9 cellular contexts compared by ENCODE assay signal in the genomic region with DNA sequence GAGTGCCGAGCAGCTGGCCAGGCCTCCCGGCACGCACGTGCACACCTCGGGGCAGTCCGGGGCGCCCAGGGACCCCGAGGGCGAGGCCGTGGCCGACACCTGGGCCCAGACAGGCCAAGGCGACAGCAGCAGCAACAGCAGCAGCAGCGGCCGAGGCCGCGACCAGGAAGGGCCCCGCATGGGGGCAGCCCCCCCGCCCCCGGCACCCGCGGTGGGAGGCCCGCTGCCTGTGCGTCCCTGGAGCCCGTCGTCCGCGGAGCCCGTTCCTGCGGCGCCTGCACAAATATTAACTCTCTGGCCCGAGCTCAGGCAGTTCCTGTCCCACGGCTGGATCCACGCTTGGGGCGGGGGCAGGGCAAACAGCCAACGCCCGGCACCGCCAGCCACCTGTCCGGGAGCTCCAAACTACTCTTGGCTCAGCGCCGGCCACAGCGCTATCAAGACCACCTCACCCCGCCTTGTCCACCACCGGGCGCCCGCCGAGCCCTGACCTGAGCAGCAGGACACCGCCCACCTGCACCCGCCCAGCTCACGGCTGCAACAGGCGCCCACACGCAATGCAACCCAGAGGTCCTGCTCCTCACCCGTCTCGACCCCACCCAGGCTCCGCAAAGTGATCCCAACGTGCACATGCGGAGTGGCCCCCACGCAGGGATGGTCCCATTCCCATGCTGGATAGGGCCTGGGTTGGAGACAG. TPM values are rescaled to one million over a fixed set of nuclear protein-coding genes. Genes with fewer than 3 reads are reported as not detected.
A peak's percentile ranks its signal among the peaks of the same experiment; 100 is the strongest.
DNase-seq lines count a peak whose midpoint lies in the region; ATAC-seq, FAIRE-seq and TF ChIP-seq lines count a peak whose summit lies in the region.
"Had no signal": no experiment of that assay in that cellular context is flagged by ENCODE, and none has a peak within 500 bp of the region (broad histone marks: within the 10 kb centered on the region; RNA-seq: fewer than 3 reads in every experiment).

A gene with protein sequence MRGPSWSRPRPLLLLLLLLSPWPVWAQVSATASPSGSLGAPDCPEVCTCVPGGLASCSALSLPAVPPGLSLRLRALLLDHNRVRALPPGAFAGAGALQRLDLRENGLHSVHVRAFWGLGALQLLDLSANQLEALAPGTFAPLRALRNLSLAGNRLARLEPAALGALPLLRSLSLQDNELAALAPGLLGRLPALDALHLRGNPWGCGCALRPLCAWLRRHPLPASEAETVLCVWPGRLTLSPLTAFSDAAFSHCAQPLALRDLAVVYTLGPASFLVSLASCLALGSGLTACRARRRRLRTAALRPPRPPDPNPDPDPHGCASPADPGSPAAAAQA (minus strand): TSS at position 288 of the 697 bp plus-strand sequence. CDS start 108 bp downstream, at position 180.

- no peaks in the 10 kb centered on the region for H3K36me3 Mint-ChIP-seq in activated naive CD8-positive, alpha-beta T cell treated with anti-CD3 and anti-CD28 coated beads, Interleukin-2, amount 10 ng/mL, durations not matched to agents 7 days and 5 days
- H3K36me3 Mint-ChIP-seq in activated naive CD8-positive, alpha-beta T cell treated with anti-CD3 and anti-CD28 coated beads for 36 hours, result no peaks in the 10 kb centered on the region
- H3K36me3 Mint-ChIP-seq in memory B cell, result no peaks in the 10 kb centered on the region

- H2AFZ ChIP-seq in K562 (ENCODE audit: low read depth, low read length), result no peak within 1 kb of the TSS

- whole genome bisulfite sequencing in K562 (ENCODE audit: insufficient coverage, low coverage, missing lambda C conversion rate), result 10% methylated on average over 44 of the region's 57 CpGs
- 14% methylated on average over 38 of the region's 57 CpGs; no CpG with 5 or more reads in 1 of the 2 donors for WGBS in transverse colon (ENCODE audit: low coverage in 1 of 2), 2 donors

- H3K4me1 Mint-ChIP-seq in activated naive CD8-positive, alpha-beta T cell treated with anti-CD3 and anti-CD28 coated beads, Interleukin-2, amount 10 ng/mL, durations not matched to agents 7 days and 5 days, result peaks cover 3% of the 10 kb centered on the region
- peaks cover 2% of the 10 kb centered on the region for H3K4me1 Mint-ChIP-seq in activated naive CD8-positive, alpha-beta T cell treated with anti-CD3 and anti-CD28 coated beads for 36 hours
- peaks cover 4% of the 10 kb centered on the region for H3K4me1 Mint-ChIP-seq in memory B cell

- H3K9ac ChIP-seq in K562 (ENCODE audit: insufficient read depth in 1 of 2, low read depth in 2 of 2, low read length in 2 of 2), result peak within 1 kb of the TSS in 1 of 2 experiments; percentile 78; a peak in 1 of 4 replicates

- H4K20me1 ChIP-seq in K562 (replicated peaks; ENCODE audit: control insufficient read depth, insufficient read depth, low read length), result peaks cover 3% of the 10 kb centered on the region; the same call in 1 of the 2 replicates

- BruUV-seq in K562 (replicated peaks; lab: Mats Ljungman, UMichigan), result no TSS peak

- H3K36me3 ChIP-seq in K562 (ENCODE audit: control insufficient read depth, insufficient read depth, low read length) (no peaks in the 10 kb centered on the region), transverse colon (no peaks in the 10 kb centered on the region)

- H3K27ac Mint-ChIP-seq in activated naive CD8-positive, alpha-beta T cell treated with anti-CD3 and anti-CD28 coated beads, Interleukin-2, amount 10 ng/mL, durations not matched to agents 7 days and 5 days, result no peak within 1 kb of the TSS
- no peak within 1 kb of the TSS for H3K27ac Mint-ChIP-seq in activated naive CD8-positive, alpha-beta T cell treated with anti-CD3 and anti-CD28 coated beads for 36 hours
- H3K27ac Mint-ChIP-seq in memory B cell, result peak within 1 kb of the TSS; percentile 40

- H3K27me3 ChIP-seq in K562 (ENCODE audit: control insufficient read depth in 2 of 2, insufficient read depth in 2 of 2, low read length in 2 of 2) (peaks cover 29 to 48% of the 10 kb centered on the region in 2 experiments; a peak in 4 of 5 replicates), transverse colon (peaks cover 96% of the 10 kb centered on the region)

- no peak for FAIRE-seq in K562 (lab: Jason Lieb, UNC)

- no peak for TF ChIP-seq EP300 in K562 (IDR thresholded peaks at IDR 0.05; ENCODE audit: low read length)
- no peak for TF ChIP-seq EP300 in transverse colon (IDR thresholded peaks at IDR 0.05; ENCODE audit: low read depth)

- in situ Hi-C loops in K562 (cut with MboI), result no loop called here
- in situ Hi-C loops in transverse colon (cut with MboI; ENCODE audit: low pct_ligation_motif_present in 1 of 4, low pct_unique_long_range_greater_than_20kb in 1 of 4, low sequenced_read_pairs in 3 of 4), result no loop called here

- intact Hi-C loops in K562 (cut with micrococcal nuclease), result no loop called here
- intact Hi-C loops in transverse colon (cut with DNase I; ENCODE audit: low total_unique reads), result no loop called here

- H3K79me2 ChIP-seq in K562 (ENCODE audit: control insufficient read depth, insufficient read depth, low read length), result no peaks in the 10 kb centered on the region

- CTCF ChIA-PET in K562 (lab: Yijun Ruan, JAX; ENCODE audit: low intra/inter-chr PET ratio), result no interaction called here

- peaks cover 29% of the 10 kb centered on the region for H3K27me3 Mint-ChIP-seq in activated naive CD8-positive, alpha-beta T cell treated with anti-CD3 and anti-CD28 coated beads, Interleukin-2, amount 10 ng/mL, durations not matched to agents 7 days and 5 days
- peaks cover 43% of the 10 kb centered on the region for H3K27me3 Mint-ChIP-seq in activated naive CD8-positive, alpha-beta T cell treated with anti-CD3 and anti-CD28 coated beads for 36 hours
- H3K27me3 Mint-ChIP-seq in memory B cell, result peaks cover 16% of the 10 kb centered on the region

- H3K4me1 ChIP-seq in K562 (replicated peaks in 1 of 2; ENCODE audit: control insufficient read depth in 2 of 2, insufficient read depth in 2 of 2, low read length in 2 of 2), result peaks cover 0 to 97% of the 10 kb centered on the region in 2 experiments; a peak in 2 of 5 replicates
- peaks cover 10 to 41% (median 33%) of the 10 kb centered on the region in 4 donors for H3K4me1 ChIP-seq in transverse colon

- POLR2A ChIA-PET in activated naive CD8-positive, alpha-beta T cell treated with anti-CD3 and anti-CD28 coated beads, Interleukin-2, amount 10 ng/mL, durations not matched to agents 7 days and 5 days (lab: Charles Lee), result interaction anchor here (0.6 to 1.4 kb wide), 2 partner anchors 20 to 47 kb away, joined by 4 to 5 read pairs; no protein-coding TSS in a partner anchor
- POLR2A ChIA-PET in K562 (lab: Yijun Ruan, JAX), result interaction anchor here (0.6 kb wide), 3 partner anchors 31 to 454 kb away, joined by 3 to 4 read pairs (median 3); a partner anchor contains a TSS

- no peak for TF ChIP-seq CTCF in K562 (IDR thresholded peaks at IDR 0.05 in 2 of 3, conservative IDR thresholded peaks at IDR 0.05 in 1 of 3; ENCODE audit: insufficient read depth in 2 of 3, low read depth in 1 of 3, low read length in 3 of 3)
- no peak for TF ChIP-seq CTCF in transverse colon (IDR thresholded peaks at IDR 0.05)

- no peak for ATAC-seq in activated naive CD8-positive, alpha-beta T cell treated with anti-CD3 and anti-CD28 coated beads, Interleukin-2, amount 10 ng/mL, durations not matched to agents 7 days and 5 days (ENCODE audit: low read depth)
- ATAC-seq in K562, result no peak
- no peak for ATAC-seq in memory B cell (ENCODE audit: low read depth)
- no peak for ATAC-seq in HG03108 (IDR thresholded peaks at IDR 0.05; ENCODE audit: unreplicated experiment)
- ATAC-seq in GM21528 (IDR thresholded peaks at IDR 0.05; ENCODE audit: low FRiP score, unreplicated experiment), result no peak
- no peak for ATAC-seq in HG03469 (IDR thresholded peaks at IDR 0.05; ENCODE audit: unreplicated experiment)

- H3K4me3 Mint-ChIP-seq in activated naive CD8-positive, alpha-beta T cell treated with anti-CD3 and anti-CD28 coated beads, Interleukin-2, amount 10 ng/mL, durations not matched to agents 7 days and 5 days, result peak within 1 kb of the TSS; percentile 43
- no peak within 1 kb of the TSS for H3K4me3 Mint-ChIP-seq in activated naive CD8-positive, alpha-beta T cell treated with anti-CD3 and anti-CD28 coated beads for 36 hours
- peak within 1 kb of the TSS; percentile 67 for H3K4me3 Mint-ChIP-seq in memory B cell

- no peak for DNase-seq in activated naive CD8-positive, alpha-beta T cell treated with anti-CD3 and anti-CD28 coated beads, Interleukin-2, amount 10 ng/mL, durations not matched to agents 7 days and 5 days
- no peak for DNase-seq in activated naive CD8-positive, alpha-beta T cell treated with anti-CD3 and anti-CD28 coated beads for 36 hours
- DNase-seq in K562 (ENCODE audit: extremely low read depth in 1 of 4, low spot score in 3 of 4) (peak in 1 of 4 experiments; percentile 25), memory B cell (ENCODE audit: low spot score in 2 of 2) (no peak), transverse colon (peak; percentile 52)
- DNase-seq: NCI-H1048 had no signal

- H3K9me3 Mint-ChIP-seq in activated naive CD8-positive, alpha-beta T cell treated with anti-CD3 and anti-CD28 coated beads, Interleukin-2, amount 10 ng/mL, durations not matched to agents 7 days and 5 days, result no peaks in the 10 kb centered on the region
- H3K9me3 Mint-ChIP-seq in activated naive CD8-positive, alpha-beta T cell treated with anti-CD3 and anti-CD28 coated beads for 36 hours, result no peaks in the 10 kb centered on the region
- no peaks in the 10 kb centered on the region for H3K9me3 Mint-ChIP-seq in memory B cell

- TF ChIP-seq RAD21 in K562 (CRISPR knock-in tag; conservative IDR thresholded peaks at IDR 0.05 in 1 of 2, IDR thresholded peaks at IDR 0.05 in 1 of 2), result no peak

- H3K9me1 ChIP-seq in K562 (ENCODE audit: control insufficient read depth, insufficient read depth, low read length), result no peaks in the 10 kb centered on the region

- H3K9me3 ChIP-seq in K562 (replicated peaks; ENCODE audit: control insufficient read depth, insufficient read depth, low read depth, low read length), result no peaks in the 10 kb centered on the region
- no peaks in the 10 kb centered on the region for H3K9me3 ChIP-seq in transverse colon

- no peak for TF ChIP-seq POLR2A in K562 (conservative IDR thresholded peaks at IDR 0.05)
- no peak for TF ChIP-seq POLR2A in transverse colon (IDR thresholded peaks at IDR 0.05)

- H3K4me2 ChIP-seq in K562 (ENCODE audit: insufficient read depth, low read length), result 0 out of 2 replicates have a peak within 1 kb of the TSS, but pooled peaks have one; percentile 5

- H3K27ac ChIP-seq in K562 (ENCODE audit: extremely low read depth, low read depth, low read length), result no peak within 1 kb of the TSS
- H3K27ac ChIP-seq in transverse colon, result peak within 1 kb of the TSS; percentile 30 to 72 (median 48)

- H3K4me3 ChIP-seq in K562, result peak within 1 kb of the TSS; percentile 13; the same call in 1 of the 2 replicates
- peak within 1 kb of the TSS in 3 of 4 donors; percentile 30 to 48 (median 46) for H3K4me3 ChIP-seq in transverse colon

RNA-seq across cellular contexts. Expression of the gene that starts here (rescaled TPM):
- not detected for total RNA-seq in activated naive CD8-positive, alpha-beta T cell treated with anti-CD3 and anti-CD28 coated beads, Interleukin-2, amount 10 ng/mL, durations not matched to agents 7 days and 5 days
- not detected for total RNA-seq in activated naive CD8-positive, alpha-beta T cell treated with anti-CD3 and anti-CD28 coated beads for 36 hours
- total RNA-seq in K562 (2011; cell fraction: chromatin; rRNA removed; ENCODE audit: low replicate concordance), result not detected in 2 replicates
- not detected in 2 replicates for total RNA-seq in K562 (2011; cell fraction: nucleolus; rRNA removed)
- not detected in 2 replicates for total RNA-seq in K562 (2011; cell fraction: nucleoplasm; rRNA removed)
- total RNA-seq in K562 (2014; rRNA removed) (not detected in 2 replicates), K562 (2014; rRNA removed; fragmentation: Illumina TruSeq; extraction: Trizol) (not detected in 2 replicates), K562 (2015; rRNA removed; fragmentation: Illumina TruSeq; extraction: Trizol) (not detected in 2 replicates), K562 (2021) (not detected in 2 replicates), transverse colon (100 to 1,000 TPM in 1 of 4 donors, 10 to 100 TPM in 3; 31.8 to 437 (median 64.8) TPM)
- polyA plus RNA-seq in K562 (2011; rRNA removed) (not detected in 2 replicates), K562 (2014; fragmentation: Illumina TruSeq; extraction: Trizol) (not detected in 2 replicates), K562 (2014; fragmentation: Nextera tagmentation; extraction: Ambion mirVana) (not detected), K562 (2014; rRNA removed) (not detected in 2 replicates)
- 0.06 TPM in 1 of 2 replicates, not detected in the other for polyA plus RNA-seq in K562 (2011; cell fraction: cytosol; rRNA removed)
- polyA plus RNA-seq in K562 (2011; cell fraction: nucleus; rRNA removed), result not detected in 2 replicates
- not detected in 2 replicates for polyA plus RNA-seq in K562 (2012)
- not detected in 2 replicates for polyA minus RNA-seq in K562 (2011; rRNA and poly(A)+ RNA removed)
- not detected in 2 replicates for polyA minus RNA-seq in K562 (2011; cell fraction: cytosol; rRNA and poly(A)+ RNA removed)
- not detected in 2 replicates for polyA minus RNA-seq in K562 (2011; cell fraction: nucleus; rRNA and poly(A)+ RNA removed)

Comparison
In these comparisons a context has a peak if more than half of its experiments do, and no peak if none do; other contexts are left out.
1. RNA of the gene that starts here (total RNA-seq): 31.8 to 437 TPM in transverse colon; not detected in activated naive CD8-positive, alpha-beta T cell treated with anti-CD3 and anti-CD28 coated beads for 36 hours, not detected in activated naive CD8-positive, alpha-beta T cell treated with anti-CD3 and anti-CD28 coated beads, Interleukin-2, amount 10 ng/mL, durations not matched to agents 7 days and 5 days and not detected in K562; every median in the first group is over 10 times any median in the second.